Comparison of ENCODE assay signal across 1 cellular context in the genomic region with DNA sequence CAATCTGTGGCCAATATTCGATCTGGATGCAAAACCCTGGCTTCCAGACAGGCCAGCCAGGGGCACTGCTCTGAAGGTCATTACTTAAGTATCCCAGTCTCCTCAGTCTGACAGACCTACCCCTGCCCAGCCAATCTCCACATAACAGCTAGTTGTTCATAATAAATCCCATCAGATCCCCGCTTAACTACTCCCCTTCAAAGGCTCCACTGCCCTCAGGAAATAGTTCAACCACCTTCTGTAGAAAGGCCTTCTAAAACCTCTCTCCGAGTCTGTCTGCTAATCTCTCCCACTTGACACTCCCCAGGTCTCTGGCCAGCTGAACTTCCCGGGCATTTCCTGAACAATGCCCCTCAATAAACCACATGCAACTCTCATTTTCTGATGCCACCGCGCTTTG.
TF ChIP-seq lines count a peak whose summit lies in the region.

No MANE protein-coding gene starts in this region.

TF ChIP-seq in IMR-90, 13 proteins besides CTCF, POLR2A, EP300 and RAD21:
- TF ChIP-seq MXI1 (IDR thresholded peaks at IDR 0.05; ENCODE audit: borderline replicate concordance, low read depth, low read length) (no peak), USF2 (IDR thresholded peaks at IDR 0.05; ENCODE audit: low read depth, low read length) (no peak), CEBPB (IDR thresholded peaks at IDR 0.05; ENCODE audit: low read depth, low read length) (no peak)
